Comparison of ENCODE assay signal across 26 cellular contexts in the genomic region with DNA sequence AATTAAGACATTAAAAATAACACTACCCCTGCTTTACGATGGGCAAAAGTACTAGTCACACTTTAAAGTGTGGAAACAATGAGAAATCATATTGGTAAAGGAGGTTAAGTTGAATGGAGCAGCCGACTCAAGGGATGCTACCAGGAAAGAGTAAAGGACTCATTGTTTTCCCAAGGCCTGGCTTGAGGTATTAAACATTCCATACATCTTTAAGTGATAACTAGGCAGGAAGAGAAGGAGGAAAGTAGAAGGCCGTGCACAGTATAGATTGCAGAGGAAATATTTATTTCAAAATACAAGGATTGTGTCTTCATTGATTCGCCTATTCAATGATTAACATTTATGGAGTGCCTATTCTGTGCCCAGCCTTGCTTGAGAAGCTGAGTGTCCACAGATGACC.
"Had no signal": no experiment of that assay in that cellular context is flagged by ENCODE, and none has a peak within 500 bp of the region (broad histone marks: within the 10 kb centered on the region; RNA-seq: fewer than 3 reads in every experiment).

No MANE protein-coding gene starts in this region.

- H3K36me3 Mint-ChIP-seq: activated naive CD8-positive, alpha-beta T cell; brain had no signal

- H3K4me3 Mint-ChIP-seq: activated CD4-positive, alpha-beta memory T cell treated with anti-CD3 and anti-CD28 coated beads, Interleukin-2, amount 10 ng/mL, durations not matched to agents 7 days and 5 days; activated CD4-positive, alpha-beta T cell treated with anti-CD3 and anti-CD28 coated beads for 36 hours; activated naive CD4-positive, alpha-beta T cell treated with anti-CD3 and anti-CD28 coated beads for 36 hours; activated naive CD8-positive, alpha-beta T cell; activated T-helper 17 cell treated with anti-CD3 and anti-CD28 coated beads, Interleukin-2, amount 50 U/mL, for 72 hours; brain had no signal

- ATAC-seq: activated CD4-positive, alpha-beta T cell treated with anti-CD3 and anti-CD28 coated beads for 36 hours; activated T-helper 17 cell treated with anti-CD3 and anti-CD28 coated beads, Interleukin-2, amount 50 U/mL, for 72 hours; Panc1 had no signal

- H3K27ac ChIP-seq: cardiac muscle cell, SJCRH30, WERI-Rb-1 had no signal

- H3K4me1 Mint-ChIP-seq: activated CD4-positive, alpha-beta memory T cell treated with anti-CD3 and anti-CD28 coated beads, Interleukin-2, amount 10 ng/mL, durations not matched to agents 7 days and 5 days; activated CD4-positive, alpha-beta T cell treated with anti-CD3 and anti-CD28 coated beads for 36 hours; activated T-helper 17 cell treated with anti-CD3 and anti-CD28 coated beads, Interleukin-2, amount 50 U/mL, for 72 hours had no signal

- H3K27ac Mint-ChIP-seq: activated CD4-positive, alpha-beta memory T cell treated with anti-CD3 and anti-CD28 coated beads, Interleukin-2, amount 10 ng/mL, durations not matched to agents 7 days and 5 days; activated CD4-positive, alpha-beta T cell treated with anti-CD3 and anti-CD28 coated beads for 36 hours; activated naive CD4-positive, alpha-beta T cell treated with anti-CD3 and anti-CD28 coated beads for 36 hours; activated naive CD8-positive, alpha-beta T cell; activated T-helper 17 cell treated with anti-CD3 and anti-CD28 coated beads, Interleukin-2, amount 50 U/mL, for 72 hours; brain had no signal

- H3K9me3 ChIP-seq: SJCRH30, SK-N-SH had no signal

- DNase-seq: activated CD4-positive, alpha-beta memory T cell treated with anti-CD3 and anti-CD28 coated beads, Interleukin-2, amount 10 ng/mL, durations not matched to agents 7 days and 5 days; activated CD4-positive, alpha-beta T cell treated with anti-CD3 and anti-CD28 coated beads for 36 hours; activated CD4-positive, alpha-beta T cell treated with anti-CD3 and anti-CD28 coated beads, Interleukin-2, amount 50 U/mL, for 1 hour; activated gamma-delta T cell; activated naive CD4-positive, alpha-beta T cell treated with anti-CD3 and anti-CD28 coated beads for 36 hours; activated T-cell treated with anti-CD3 and anti-CD28 coated beads for 4 hours; activated T-cell treated with anti-CD3 and anti-CD28 coated beads, Interleukin-2, amount 50 U/mL, for 48 hours; amygdala; NCI-H1092; NCI-H1417; NCI-H1930; NCI-H2171; NCI-H2227 treated with DMSO at 0.1 percent for 48 hours; NCI-H526; NCI-H82; Right ventricle myocardium superior; RPMI8226; SJCRH30; SK-N-SH; T-helper 1 cell; WERI-Rb-1 had no signal

- H3K4me3 ChIP-seq: cardiac muscle cell, SJCRH30 had no signal

- H3K9me3 Mint-ChIP-seq: activated CD4-positive, alpha-beta memory T cell treated with anti-CD3 and anti-CD28 coated beads, Interleukin-2, amount 10 ng/mL, durations not matched to agents 7 days and 5 days; activated naive CD4-positive, alpha-beta T cell treated with anti-CD3 and anti-CD28 coated beads for 36 hours; activated T-helper 17 cell treated with anti-CD3 and anti-CD28 coated beads, Interleukin-2, amount 50 U/mL, for 72 hours had no signal

- H3K4me1 ChIP-seq: SJCRH30 had no signal

- H3K36me3 ChIP-seq: cardiac muscle cell, SJCRH30, WERI-Rb-1 had no signal

- H3K27me3 ChIP-seq: cardiac muscle cell had no signal
